ENCODE assay signal across 29 cellular contexts in genomic region chr4:16772366-16772850, GRCh38.
DNase-seq lines count a peak whose midpoint lies in the region; ATAC-seq and TF ChIP-seq lines count a peak whose summit lies in the region.
"Had no signal": no experiment of that assay in that cellular context is flagged by ENCODE, and none has a peak within 500 bp of the region (broad histone marks: within the 10 kb centered on the region; RNA-seq: fewer than 3 reads in every experiment).

No MANE protein-coding gene starts in this region.

- H3K27me3 ChIP-seq in GM23248 (replicated peaks; ENCODE audit: insufficient read depth) (no peaks in the 10 kb centered on the region), osteoblast (ENCODE audit: insufficient read depth, low read length) (no peaks in the 10 kb centered on the region), heart right ventricle (no peaks in the 10 kb centered on the region), esophagus squamous epithelium (peaks cover 0 to 26% (median 0%) of the 10 kb centered on the region in 4 donors)
- H3K27me3 ChIP-seq: ascending aorta; BLaER1 treated with 17β-estradiol and CSF1 and Interleukin-3, amounts not matched to agents 10 nM and 100 nM; transverse colon had no signal

- peaks cover 24% of the 10 kb centered on the region for H3K4me1 ChIP-seq in GM23248 (ENCODE audit: insufficient read depth)
- H3K4me1 ChIP-seq in osteoblast (ENCODE audit: insufficient read depth, low read length), result peaks cover 35% of the 10 kb centered on the region
- H3K4me1 ChIP-seq in heart right ventricle, result peaks cover 0 to 26% (median 0%) of the 10 kb centered on the region in 9 donors
- peaks cover 0 to 25% (median 10%) of the 10 kb centered on the region in 3 donors for H3K4me1 ChIP-seq in esophagus squamous epithelium
- H3K4me1 ChIP-seq: ascending aorta; BLaER1 treated with 17β-estradiol and CSF1 and Interleukin-3, amounts not matched to agents 10 nM and 100 nM; transverse colon had no signal

- no peak overlapping the region for H3K4me3 ChIP-seq in GM23248
- H3K4me3 ChIP-seq in astrocyte of the spinal cord (ENCODE audit: low read depth, low read length), result no peak overlapping the region
- no peak overlapping the region for H3K4me3 ChIP-seq in fibroblast of mammary gland (ENCODE audit: control insufficient read depth, low read depth, low read length)
- H3K4me3 ChIP-seq in osteoblast (ENCODE audit: insufficient read depth, low read length), result no peak overlapping the region
- no peak overlapping the region for H3K4me3 ChIP-seq in heart right ventricle
- H3K4me3 ChIP-seq in esophagus squamous epithelium, result no peak overlapping the region
- H3K4me3 ChIP-seq: ascending aorta; BLaER1 treated with 17β-estradiol and CSF1 and Interleukin-3, amounts not matched to agents 10 nM and 100 nM; transverse colon had no signal

- peak; percentile 40 for DNase-seq in GM23248
- DNase-seq in astrocyte of the spinal cord (ENCODE audit: low read depth, low spot score), result peak; percentile 59
- DNase-seq in fibroblast of mammary gland (ENCODE audit: low read depth), result peak; percentile 25
- peak; percentile 43 for DNase-seq in osteoblast (ENCODE audit: insufficient read length, low spot score, missing footprints)
- DNase-seq in KG1 (lab: John Stamatoyannopoulos, UW), result no peak
- DNase-seq in heart right ventricle, result no peak
- no peak for DNase-seq in activated CD8-positive, alpha-beta memory T cell treated with anti-CD3 and anti-CD28 coated beads, Interleukin-2, amount 50 U/mL, for 48 hours
- no peak for DNase-seq in esophagus squamous epithelium (lab: John Stamatoyannopoulos, UW)
- DNase-seq: activated CD4-positive, alpha-beta T cell treated with anti-CD3 and anti-CD28 coated beads for 36 hours; activated CD8-positive, alpha-beta T cell treated with anti-CD3 and anti-CD28 coated beads, Interleukin-2, amount 10 ng/mL, durations not matched to agents 7 days and 5 days; activated T-cell treated with anti-CD3 and anti-CD28 coated beads for 4 hours; DMS53; GDM1; islet precursor cell; Karpas-422; naive thymus-derived CD8-positive, alpha-beta T cell; NCI-H1436; NCI-H2081 treated with DMSO at 0.1 percent for 48 hours; NCI-H226; NCI-H69; occipital lobe; retina; small intestine; stimulated activated CD4-positive, alpha-beta T cell treated with anti-CD3 and anti-CD28 coated beads, Interleukin-2, amount 100 ng/mL, for 24 hours; T-helper 2 cell; transverse colon had no signal

- no peak for TF ChIP-seq POLR2A in esophagus squamous epithelium (IDR thresholded peaks at IDR 0.05)

- TF ChIP-seq CTCF in astrocyte of the spinal cord (IDR thresholded peaks at IDR 0.05; ENCODE audit: low read depth, low read length) (no peak), fibroblast of mammary gland (conservative IDR thresholded peaks at IDR 0.05; ENCODE audit: control insufficient read depth, insufficient read depth, low read depth, low read length) (no peak), osteoblast (IDR thresholded peaks at IDR 0.05; ENCODE audit: extremely low read depth, low read depth, low read length) (no peak), heart right ventricle (IDR thresholded peaks at IDR 0.05) (no peak), esophagus squamous epithelium (IDR thresholded peaks at IDR 0.05) (no peak)

- H3K9me3 ChIP-seq in GM23248 (ENCODE audit: low read depth) (no peaks in the 10 kb centered on the region), osteoblast (ENCODE audit: low read depth, low read length) (no peaks in the 10 kb centered on the region), heart right ventricle (no peaks in the 10 kb centered on the region), esophagus squamous epithelium (no peaks in the 10 kb centered on the region)
- H3K9me3 ChIP-seq: ascending aorta; BLaER1 treated with 17β-estradiol and CSF1 and Interleukin-3, amounts not matched to agents 10 nM and 100 nM; transverse colon had no signal

- H3K27ac ChIP-seq in GM23248 (peak overlapping the region; percentile 20), osteoblast (ENCODE audit: low read depth, low read length) (peak overlapping the region; percentile 53), heart right ventricle (peak overlapping the region in 1 of 10 donors; percentile 13), esophagus squamous epithelium (peak overlapping the region in 1 of 4 donors; percentile 4)
- H3K27ac ChIP-seq: ascending aorta; BLaER1 treated with 17β-estradiol and CSF1 and Interleukin-3, amounts not matched to agents 10 nM and 100 nM; epithelial cell of prostate; transverse colon had no signal

- no peaks in the 10 kb centered on the region for H4K20me1 ChIP-seq in GM23248 (ENCODE audit: insufficient read depth)
- H4K20me1 ChIP-seq in osteoblast (ENCODE audit: insufficient read depth, low read length), result no peaks in the 10 kb centered on the region
- H4K20me1 ChIP-seq: BLaER1 treated with 17β-estradiol and CSF1 and Interleukin-3, amounts not matched to agents 10 nM and 100 nM had no signal

- 51 to 52% methylated on average over 2 of the region's 2 CpGs for WGBS in GM23248 (ENCODE audit: low coverage in 1 of 2, low lambda C conversion rate in 2 of 2, missing lambda C conversion rate in 2 of 2), 2 experiments
- WGBS in heart right ventricle, 2 donors, result 56 to 57% methylated on average over 2 of the region's 2 CpGs
- 12 to 38% methylated on average over 2 of the region's 2 CpGs for WGBS in esophagus squamous epithelium, 2 donors

- H3K4me2 ChIP-seq in GM23248 (ENCODE audit: unreplicated experiment), result peak overlapping the region; percentile 26
- H3K4me2 ChIP-seq in osteoblast (ENCODE audit: insufficient read depth, low read length), result peak overlapping the region; percentile 26
- H3K4me2 ChIP-seq: BLaER1 treated with 17β-estradiol and CSF1 and Interleukin-3, amounts not matched to agents 10 nM and 100 nM had no signal

- intact Hi-C loops in heart right ventricle (cut with DNase I) (no loop called here), esophagus squamous epithelium (cut with DNase I) (no loop called here)

- no peaks in the 10 kb centered on the region for H3K9me2 ChIP-seq in GM23248 (ENCODE audit: insufficient read depth)

- H3K36me3 ChIP-seq in GM23248 (ENCODE audit: low read depth) (0 out of 2 replicates have a peak, but pooled peaks cover 8% of the 10 kb centered on the region), osteoblast (ENCODE audit: insufficient read depth, low read length) (peaks cover 10% of the 10 kb centered on the region), heart right ventricle (peaks cover 0 to 14% (median 0%) of the 10 kb centered on the region in 9 donors), esophagus squamous epithelium (no peaks in the 10 kb centered on the region)
- H3K36me3 ChIP-seq: ascending aorta; BLaER1 treated with 17β-estradiol and CSF1 and Interleukin-3, amounts not matched to agents 10 nM and 100 nM; transverse colon had no signal

- peaks cover 15% of the 10 kb centered on the region; the same call in 1 of the 2 replicates for H3F3A ChIP-seq in GM23248 (ENCODE audit: insufficient read depth)

- ATAC-seq in heart right ventricle, result no peak
- ATAC-seq: activated CD4-positive, alpha-beta T cell treated with anti-CD3 and anti-CD28 coated beads for 36 hours; activated CD8-positive, alpha-beta T cell treated with anti-CD3 and anti-CD28 coated beads, Interleukin-2, amount 10 ng/mL, durations not matched to agents 7 days and 5 days; naive thymus-derived CD8-positive, alpha-beta T cell had no signal

- H3K79me2 ChIP-seq in GM23248 (ENCODE audit: insufficient read depth) (peaks cover 16% of the 10 kb centered on the region; the same call in 1 of the 2 replicates), osteoblast (ENCODE audit: insufficient read depth, low read length) (no peaks in the 10 kb centered on the region)

- H3K9ac ChIP-seq in GM23248, result no peak overlapping the region
- H3K9ac ChIP-seq: BLaER1 treated with 17β-estradiol and CSF1 and Interleukin-3, amounts not matched to agents 10 nM and 100 nM had no signal

- H2AFZ ChIP-seq in GM23248 (no peak overlapping the region), osteoblast (ENCODE audit: low read length) (no peak overlapping the region)

- in situ Hi-C loops in GM23248 (cut with MboI) (no loop called here), astrocyte of the spinal cord (cut with HindIII; ENCODE audit: low sequenced_read_pairs) (no loop called here)

Comparison
In these comparisons a context has a peak if more than half of its experiments do, and no peak if none do; other contexts are left out.
1. DNase-seq: peak in GM23248 (single experiment), astrocyte of the spinal cord (single experiment), fibroblast of mammary gland (single experiment) and osteoblast (single experiment); none in KG1 (single experiment), heart right ventricle (0 of 2), activated CD8-positive, alpha-beta memory T cell treated with anti-CD3 and anti-CD28 coated beads, Interleukin-2, amount 50 U/mL, for 48 hours (single experiment) and esophagus squamous epithelium (single experiment).